ENCODE assay signal across 13 cellular contexts in the genomic region with DNA sequence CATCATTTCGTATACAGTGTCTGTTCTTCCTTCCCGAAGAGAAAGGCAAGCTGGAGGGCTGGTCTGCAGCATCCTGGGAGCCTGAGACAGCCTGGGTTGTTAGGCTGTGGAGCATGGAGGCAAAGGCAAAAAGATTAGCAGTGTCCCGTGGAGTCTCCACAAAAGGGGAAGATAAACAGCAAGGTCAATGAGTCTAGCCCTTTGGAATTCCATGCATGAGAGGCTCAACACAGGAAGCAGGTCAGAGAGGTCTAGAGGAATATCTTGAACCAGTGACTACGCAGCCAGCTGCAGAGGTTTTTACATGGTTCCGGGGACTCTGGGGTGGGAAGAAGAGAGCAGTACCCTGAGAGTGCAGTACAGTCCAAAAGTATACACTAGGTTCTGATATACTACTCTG. TPM values are rescaled to one million over a fixed set of nuclear protein-coding genes. Genes with fewer than 3 reads are reported as not detected.
DNase-seq lines count a peak whose midpoint lies in the region; ATAC-seq, FAIRE-seq and TF ChIP-seq lines count a peak whose summit lies in the region.
"Had no signal": no experiment of that assay in that cellular context is flagged by ENCODE, and none has a peak within 500 bp of the region (broad histone marks: within the 10 kb centered on the region; RNA-seq: fewer than 3 reads in every experiment).

No MANE protein-coding gene starts in this region.

- no peak overlapping the region for H3K4me3 ChIP-seq in GM23248
- H3K4me3 ChIP-seq in trophoblast cell (ENCODE audit: low read depth, low read length), result no peak overlapping the region
- no peak overlapping the region for H3K4me3 ChIP-seq in WERI-Rb-1 (ENCODE audit: low read depth, low read length)

- no peak overlapping the region for H3K14ac ChIP-seq in trophoblast cell (ENCODE audit: low read length)

- DNase-seq in GM23248 (peak; percentile 1), RCC 7860 (ENCODE audit: low spot score) (peak; percentile 77), fibroblast of peridontal ligament (ENCODE audit: extremely low read depth) (peak; percentile 17), trophoblast cell (peak in 1 of 2 donors; percentile 55), HuH-7.5 (ENCODE audit: low spot score) (no peak), WERI-Rb-1 (no peak), NCI-H82 (lab: John Stamatoyannopoulos, UW) (no peak)
- DNase-seq: activated CD4-positive, alpha-beta T cell treated with anti-CD3 and anti-CD28 coated beads for 1 hour; activated effector memory CD4-positive, alpha-beta T cell treated with anti-CD3 and anti-CD28 coated beads, Interleukin-2, amount 50 U/mL, for 16 hours; nucleus accumbens; SHP77 had no signal

- H3K27me3 ChIP-seq in GM23248 (replicated peaks; ENCODE audit: insufficient read depth) (no peaks in the 10 kb centered on the region), trophoblast cell (ENCODE audit: insufficient read depth, low read length) (no peaks in the 10 kb centered on the region), WERI-Rb-1 (ENCODE audit: insufficient read depth, low read depth, severe bottlenecking) (peaks cover 10% of the 10 kb centered on the region)

- in situ Hi-C loops in GM23248 (cut with MboI), result no loop called here

- no peaks in the 10 kb centered on the region for H3F3A ChIP-seq in GM23248 (ENCODE audit: insufficient read depth)

- H2AFZ ChIP-seq in GM23248, result no peak overlapping the region
- no peak overlapping the region for H2AFZ ChIP-seq in trophoblast cell (ENCODE audit: insufficient read depth, low read length, poor library complexity)

- H2AK5ac ChIP-seq in trophoblast cell (ENCODE audit: low read length), result no peak overlapping the region

- H3K9ac ChIP-seq in GM23248, result no peak overlapping the region
- no peak overlapping the region for H3K9ac ChIP-seq in trophoblast cell (ENCODE audit: low read length)
- H3K9ac ChIP-seq: KMS-11 had no signal

- H3K9me2 ChIP-seq in GM23248 (ENCODE audit: insufficient read depth), result no peaks in the 10 kb centered on the region

- no peak for ATAC-seq in GM19351 (IDR thresholded peaks at IDR 0.05; ENCODE audit: unreplicated experiment)

- H3K4me1 ChIP-seq in GM23248 (ENCODE audit: insufficient read depth), result 0 out of 2 replicates have a peak, but pooled peaks cover 3% of the 10 kb centered on the region
- H3K4me1 ChIP-seq in trophoblast cell (ENCODE audit: control insufficient read depth in 1 of 2, insufficient read depth in 2 of 2, low read length in 2 of 2), result peaks cover 0 to 2% of the 10 kb centered on the region in 2 experiments

- H3K18ac ChIP-seq in trophoblast cell (ENCODE audit: low read length), result no peak overlapping the region

- H3K9me3 ChIP-seq in GM23248 (ENCODE audit: low read depth), result no peaks in the 10 kb centered on the region
- no peaks in the 10 kb centered on the region for H3K9me3 ChIP-seq in trophoblast cell (ENCODE audit: insufficient read depth, low read depth, low read length)
- no peaks in the 10 kb centered on the region for H3K9me3 ChIP-seq in WERI-Rb-1 (ENCODE audit: severe bottlenecking)

- H2BK120ac ChIP-seq in trophoblast cell (ENCODE audit: insufficient read depth, low read length, poor library complexity), result peak overlapping the region; percentile 6

- H3K23ac ChIP-seq in trophoblast cell (ENCODE audit: low read length), result no peak overlapping the region

- no peak overlapping the region for H4K91ac ChIP-seq in trophoblast cell (ENCODE audit: low read depth, low read length)

- peak; percentile 84 for FAIRE-seq in RCC 7860 (lab: Jason Lieb, UNC)

- no peak overlapping the region for H4K12ac ChIP-seq in trophoblast cell (ENCODE audit: low read depth, low read length)

- TF ChIP-seq CTCF in WERI-Rb-1 (IDR thresholded peaks at IDR 0.05; ENCODE audit: low read depth, low read length), result no peak

- H3K4me2 ChIP-seq in GM23248 (ENCODE audit: unreplicated experiment) (no peak overlapping the region), trophoblast cell (ENCODE audit: low read length) (no peak overlapping the region)
- H3K4me2 ChIP-seq: KMS-11 had no signal

- no peak overlapping the region for H3K27ac ChIP-seq in GM23248
- H3K27ac ChIP-seq in trophoblast cell (ENCODE audit: low read depth, low read length), result peak overlapping the region; percentile 34
- H3K27ac ChIP-seq in WERI-Rb-1, result no peak overlapping the region
- H3K27ac ChIP-seq: KMS-11 had no signal

- H4K20me1 ChIP-seq in GM23248 (ENCODE audit: insufficient read depth), result no peaks in the 10 kb centered on the region

- H4K8ac ChIP-seq in trophoblast cell (ENCODE audit: low read depth, low read length), result no peak overlapping the region

- no peaks in the 10 kb centered on the region for H3K79me2 ChIP-seq in GM23248 (ENCODE audit: insufficient read depth)
- no peaks in the 10 kb centered on the region for H3K79me2 ChIP-seq in trophoblast cell (ENCODE audit: control insufficient read depth, insufficient read depth, low read length, poor library complexity)

- no peaks in the 10 kb centered on the region for H3K79me1 ChIP-seq in trophoblast cell (ENCODE audit: low read length)

- H3K36me3 ChIP-seq in GM23248 (ENCODE audit: low read depth), result no peaks in the 10 kb centered on the region
- H3K36me3 ChIP-seq in trophoblast cell (ENCODE audit: control insufficient read depth in 1 of 2, insufficient read depth in 2 of 2, low read length in 2 of 2), result no peaks in the 10 kb centered on the region
- H3K36me3 ChIP-seq in WERI-Rb-1, result no peaks in the 10 kb centered on the region

- H2BK5ac ChIP-seq in trophoblast cell (ENCODE audit: low read depth, low read length, poor library complexity), result no peak overlapping the region

- no peak overlapping the region for H3K4ac ChIP-seq in trophoblast cell (ENCODE audit: low read depth, low read length)

- H2BK12ac ChIP-seq in trophoblast cell (ENCODE audit: low read length), result no peak overlapping the region

- WGBS in GM23248 (ENCODE audit: low coverage in 1 of 2, low lambda C conversion rate in 2 of 2, missing lambda C conversion rate in 2 of 2), 2 experiments, result 74 to 97% methylated on average over 3 to 5 of the region's 5 CpGs
- WGBS in trophoblast cell (ENCODE audit: extremely low coverage, insufficient coverage, insufficient read length), result no CpG with 5 or more reads among the region's 5 CpGs

RNA-seq across cellular contexts. Expression of a gene that starts 12.2 kb away (rescaled TPM):
- total RNA-seq in GM23248 (2014; rRNA removed; shearing (Covaris generic)), result not detected in 2 replicates
- polyA plus RNA-seq in GM23248 (2016; fragmentation: Nextera tagmentation; extraction: Ambion mirVana), result 0.11 TPM in 1 of 2 replicates, not detected in the other
- 0.10 TPM in 2 replicates for polyA plus RNA-seq in trophoblast cell (2013)

Comparison
In these comparisons a context has a peak if more than half of its experiments do, and no peak if none do; other contexts are left out.
1. DNase-seq: peak in GM23248 (single experiment), RCC 7860 (single experiment) and fibroblast of peridontal ligament (single experiment); none in HuH-7.5 (single experiment), WERI-Rb-1 (single experiment) and NCI-H82 (single experiment).